ENCODE assay signal across 11 cellular contexts in the genomic region with DNA sequence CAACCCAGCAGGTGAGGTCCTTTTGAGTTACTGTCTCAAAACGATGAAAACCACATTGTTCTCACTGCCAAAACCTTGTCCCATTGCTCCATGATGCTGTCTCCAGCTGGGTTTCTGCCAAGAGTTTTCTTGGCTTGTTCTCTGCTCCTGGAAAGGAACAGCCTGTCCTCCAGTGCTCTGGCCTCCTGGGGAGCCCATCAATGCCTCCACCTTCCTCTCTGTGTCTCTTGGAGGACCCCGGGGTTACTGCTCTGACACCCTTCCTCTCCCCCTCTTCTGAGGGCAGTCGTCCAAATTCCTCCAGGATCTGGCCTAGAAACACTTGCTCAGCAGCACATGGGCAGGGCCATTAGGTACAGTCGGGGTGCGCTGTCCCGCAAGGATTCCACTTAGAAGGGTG.
DNase-seq lines count a peak whose midpoint lies in the region; ATAC-seq and TF ChIP-seq lines count a peak whose summit lies in the region.
"Had no signal": no experiment of that assay in that cellular context is flagged by ENCODE, and none has a peak within 500 bp of the region (broad histone marks: within the 10 kb centered on the region; RNA-seq: fewer than 3 reads in every experiment).

No MANE protein-coding gene starts in this region.

- H3K27me3 Mint-ChIP-seq in chondrocyte (ENCODE audit: low read depth), result no peaks in the 10 kb centered on the region

- intact Hi-C loops in stomach (cut with DNase I; ENCODE audit: low total_unique reads), result no loop called here

- 38 to 49% (median 43%) methylated on average over 6 of the region's 6 CpGs for WGBS in stomach, 5 donors

- peaks cover 4 to 20% (median 13%) of the 10 kb centered on the region in 4 donors for H3K4me1 ChIP-seq in stomach

- ATAC-seq in left lobe of liver (peak; percentile 49), HG02852 (IDR thresholded peaks at IDR 0.05; ENCODE audit: unreplicated experiment) (no peak)

- peaks cover 40% of the 10 kb centered on the region for H3K4me1 Mint-ChIP-seq in chondrocyte (ENCODE audit: low read depth)

- DNase-seq in MG63, result peak; percentile 76
- DNase-seq in chondrocyte (ENCODE audit: low spot score), result no peak
- DNase-seq in left lobe of liver (ENCODE audit: low spot score), result no peak
- peak; percentile 28 for DNase-seq in stomach
- DNase-seq in activated T-cell treated with anti-CD3 and anti-CD28 coated beads, Interleukin-2, amount 50 U/mL, for 48 hours, result no peak
- DNase-seq in islet precursor cell, result no peak
- no peak for DNase-seq in DMS53 (lab: John Stamatoyannopoulos, UW)
- DNase-seq: foreskin melanocyte, NCI-H187 treated with DMSO at 0.1 percent for 48 hours, OCI-M1 had no signal

- H3K27me3 ChIP-seq in MG63, result no peaks in the 10 kb centered on the region
- no peaks in the 10 kb centered on the region for H3K27me3 ChIP-seq in stomach

- H3K4me3 Mint-ChIP-seq in chondrocyte (ENCODE audit: unreplicated experiment), result no peak overlapping the region

- no peak overlapping the region for H3K27ac ChIP-seq in stomach

- TF ChIP-seq EP300 in stomach (IDR thresholded peaks at IDR 0.05), result peak; percentile 34

- no peaks in the 10 kb centered on the region for H3K36me3 ChIP-seq in MG63
- no peaks in the 10 kb centered on the region for H3K36me3 ChIP-seq in stomach

- no peak overlapping the region for H3K4me3 ChIP-seq in MG63
- no peak overlapping the region for H3K4me3 ChIP-seq in stomach

- H3K9me3 ChIP-seq in MG63, result no peaks in the 10 kb centered on the region
- H3K9me3 ChIP-seq in stomach, result peaks cover 0 to 10% (median 5%) of the 10 kb centered on the region in 4 donors

- H3K27ac Mint-ChIP-seq in chondrocyte (ENCODE audit: unreplicated experiment), result peak overlapping the region; percentile 55

- no peak for TF ChIP-seq POLR2A in stomach (IDR thresholded peaks at IDR 0.05)

- peaks cover 1% of the 10 kb centered on the region for H3K36me3 Mint-ChIP-seq in chondrocyte (ENCODE audit: low read depth)

- H3K9me3 Mint-ChIP-seq in chondrocyte (ENCODE audit: low read depth), result peaks cover 4% of the 10 kb centered on the region

- TF ChIP-seq CTCF in chondrocyte (IDR thresholded peaks at IDR 0.05), result no peak
- no peak for TF ChIP-seq CTCF in stomach (IDR thresholded peaks at IDR 0.05)

Comparison
In these comparisons a context has a peak if more than half of its experiments do, and no peak if none do; other contexts are left out.
1. DNase-seq: peak in MG63 (single experiment) and stomach (single experiment); none in chondrocyte (single experiment), left lobe of liver (single experiment), activated T-cell treated with anti-CD3 and anti-CD28 coated beads, Interleukin-2, amount 50 U/mL, for 48 hours (0 of 2), islet precursor cell (single experiment) and DMS53 (single experiment).